In the genomic region with DNA sequence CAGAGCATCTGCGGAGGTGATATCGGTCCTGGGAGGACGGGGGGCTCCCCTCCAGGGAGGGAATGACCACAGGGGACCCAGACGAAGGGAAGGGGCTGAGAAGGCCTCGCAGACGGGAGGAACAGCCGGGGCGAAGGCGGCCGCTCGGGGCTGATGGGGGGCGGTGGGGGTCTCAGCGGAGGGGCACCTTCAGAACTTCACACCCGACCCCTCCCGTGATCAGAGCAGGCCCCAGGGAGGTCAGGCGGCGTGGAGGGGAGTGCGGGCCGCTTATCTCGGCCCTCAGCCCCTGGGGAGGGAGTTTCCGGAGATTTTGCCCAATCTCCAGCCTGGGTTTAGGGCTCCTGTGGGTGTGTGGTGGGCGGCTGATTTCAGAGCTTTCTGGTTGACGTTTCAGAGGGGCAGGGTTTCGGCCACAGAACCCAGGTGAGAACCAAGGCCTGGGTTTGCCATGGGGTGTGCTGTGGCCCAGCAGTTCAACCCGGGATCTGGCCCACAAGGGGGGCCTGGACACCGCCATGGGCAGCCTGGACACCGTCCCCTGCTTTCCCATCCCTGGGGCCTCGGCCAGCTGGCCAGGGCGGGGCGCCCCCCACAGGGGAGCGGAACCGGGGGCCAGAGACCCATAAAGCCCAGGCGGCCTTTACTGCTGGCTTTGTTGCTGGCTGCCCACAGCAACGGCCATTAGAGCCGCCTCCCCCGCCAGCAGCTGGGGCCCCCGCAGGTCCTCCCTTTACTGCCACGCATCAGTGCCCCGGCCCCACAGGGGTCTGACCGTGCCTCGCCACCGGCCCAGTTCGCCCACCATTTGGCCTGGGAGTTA, we compare ENCODE assay signal across 14 cellular contexts. TPM values are rescaled to one million over a fixed set of nuclear protein-coding genes. Genes with fewer than 3 reads are reported as not detected.
A peak's percentile ranks its signal among the peaks of the same experiment; 100 is the strongest.
DNase-seq lines count a peak whose midpoint lies in the region; ATAC-seq, FAIRE-seq and TF ChIP-seq lines count a peak whose summit lies in the region.
"Had no signal": no experiment of that assay in that cellular context is flagged by ENCODE, and none has a peak within 500 bp of the region (broad histone marks: within the 10 kb centered on the region; RNA-seq: fewer than 3 reads in every experiment).

No MANE protein-coding gene starts in this region.

- no peaks in the 10 kb centered on the region for H3K9me2 ChIP-seq in PC-3 (replicated peaks; ENCODE audit: low read length)

- intact Hi-C loops in PC-3 (cut with micrococcal nuclease), result no loop called here

- FAIRE-seq in GM12892 (lab: Jason Lieb, UNC), result peak; percentile 87

- H4K20me1 ChIP-seq in PC-3 (ENCODE audit: low read length), result no peaks in the 10 kb centered on the region

- H3K36me3 ChIP-seq in H7 (replicated peaks; ENCODE audit: control insufficient read depth, insufficient read depth, low read length) (no peaks in the 10 kb centered on the region), RWPE2 (ENCODE audit: low read depth) (no peaks in the 10 kb centered on the region), PC-3 (ENCODE audit: low read depth, low read length) (no peaks in the 10 kb centered on the region)
- H3K36me3 ChIP-seq: vagina had no signal

- H3K27ac ChIP-seq in RWPE2 (ENCODE audit: poor library complexity, severe bottlenecking) (no peak overlapping the region), PC-3 (ENCODE audit: low read length) (no peak overlapping the region)
- H3K27ac ChIP-seq: brain microvascular endothelial cell, vagina had no signal

- peak overlapping the region; percentile 78 for H3K27ac Mint-ChIP-seq in nephron progenitor cell
- H3K27ac Mint-ChIP-seq: CD4-positive, alpha-beta memory T cell had no signal

- H3K9me3 ChIP-seq in RWPE2 (ENCODE audit: severe bottlenecking), result no peaks in the 10 kb centered on the region
- H3K9me3 ChIP-seq in PC-3 (ENCODE audit: low read length), result no peaks in the 10 kb centered on the region
- H3K9me3 ChIP-seq: vagina had no signal

- H3K4me3 Mint-ChIP-seq in nephron progenitor cell, result no peak overlapping the region
- H3K4me3 Mint-ChIP-seq: CD4-positive, alpha-beta memory T cell had no signal

- peak; percentile 92 for DNase-seq in GM12892 (ENCODE audit: insufficient read length)
- peak; percentile 87 for DNase-seq in H7
- peak; percentile 45 for DNase-seq in RWPE2 (ENCODE audit: low spot score)
- peak; percentile 70 for DNase-seq in nephron progenitor cell
- no peak for DNase-seq in left lobe of liver (ENCODE audit: low spot score)
- no peak for DNase-seq in UCSD-AML1 (lab: John Stamatoyannopoulos, UW; ENCODE audit: unreplicated experiment)
- DNase-seq in PC-3, result no peak
- DNase-seq in stimulated activated CD4-positive, alpha-beta T cell treated with anti-CD3 and anti-CD28 coated beads, Interleukin-2, amount 100 ng/mL, for 24 hours, result no peak
- DNase-seq: activated T-cell treated with anti-CD3 and anti-CD28 coated beads for 4 hours, brain microvascular endothelial cell, NCI-H1436 had no signal

- H3K36me3 Mint-ChIP-seq in nephron progenitor cell (ENCODE audit: low read depth), result peaks cover 9% of the 10 kb centered on the region
- H3K36me3 Mint-ChIP-seq: CD4-positive, alpha-beta memory T cell had no signal

- peaks cover 67% of the 10 kb centered on the region for H3K4me1 Mint-ChIP-seq in nephron progenitor cell

- no peak for TF ChIP-seq CTCF in RWPE2 (IDR thresholded peaks at IDR 0.05; ENCODE audit: poor library complexity, severe bottlenecking)
- TF ChIP-seq CTCF in nephron progenitor cell (IDR thresholded peaks at IDR 0.05), result no peak
- no peak for TF ChIP-seq CTCF in PC-3 (conservative IDR thresholded peaks at IDR 0.05; ENCODE audit: low read depth, low read length)

- no peak; the same call in 1 of the 2 replicates for TF ChIP-seq POLR2A in GM12892 (IDR thresholded peaks at IDR 0.05; ENCODE audit: low read depth, low read length)

- H3K4me1 ChIP-seq in RWPE2 (ENCODE audit: insufficient read depth, poor library complexity, severe bottlenecking) (peaks cover 24% of the 10 kb centered on the region), PC-3 (ENCODE audit: insufficient read depth, low read length) (peaks cover 15% of the 10 kb centered on the region)

- H3K79me2 ChIP-seq in PC-3 (ENCODE audit: low read length), result no peaks in the 10 kb centered on the region

- POLR2A ChIA-PET in PC-3 (lab: Charles Lee; ENCODE audit: unreplicated experiment), result no interaction called here

- no peak overlapping the region for H3K4me2 ChIP-seq in PC-3 (ENCODE audit: low read length)

- CTCF ChIA-PET in PC-3 (lab: Charles Lee), result no interaction called here

- no TSS peak for BruUV-seq in PC-3 (replicated peaks; lab: Mats Ljungman, UMichigan)

- H3K4me3 ChIP-seq in H7 (ENCODE audit: insufficient read depth, low read depth, low read length), result no peak overlapping the region
- H3K4me3 ChIP-seq in RWPE2 (ENCODE audit: severe bottlenecking), result no peak overlapping the region
- H3K4me3 ChIP-seq in PC-3 (ENCODE audit: low read length), result no peak overlapping the region
- H3K4me3 ChIP-seq: vagina had no signal

- ATAC-seq in RWPE2 (ENCODE audit: low read depth) (no peak), left lobe of liver (no peak), PC-3 (no peak)

- H2AFZ ChIP-seq in PC-3 (ENCODE audit: low read length), result no peak overlapping the region

- H3K27me3 Mint-ChIP-seq in nephron progenitor cell (ENCODE audit: low read depth, poor library complexity), result no peaks in the 10 kb centered on the region
- H3K27me3 Mint-ChIP-seq: CD4-positive, alpha-beta memory T cell had no signal

- H3F3A ChIP-seq in PC-3 (ENCODE audit: low read length, unreplicated experiment), result no peaks in the 10 kb centered on the region

- H3K9me3 Mint-ChIP-seq in nephron progenitor cell, result no peaks in the 10 kb centered on the region
- H3K9me3 Mint-ChIP-seq: CD4-positive, alpha-beta memory T cell had no signal

- no peak overlapping the region for H3K9ac ChIP-seq in PC-3 (ENCODE audit: low read length)

- H3K27me3 ChIP-seq in H7 (ENCODE audit: control insufficient read depth, insufficient read depth, low read length) (no peaks in the 10 kb centered on the region), RWPE2 (ENCODE audit: insufficient read depth, poor library complexity, severe bottlenecking) (no peaks in the 10 kb centered on the region), PC-3 (ENCODE audit: low read length) (no peaks in the 10 kb centered on the region)
- H3K27me3 ChIP-seq: brain microvascular endothelial cell, vagina had no signal

RNA-seq across cellular contexts. Expression of gene ARID3A, which starts 29.0 kb away (rescaled TPM):
- 20.7 TPM for polyA plus RNA-seq in GM12892 (2012; ENCODE audit: missing spikeins)
- total RNA-seq in H7 (2014; rRNA removed; shearing (Covaris generic)), result 85.4 and 92.6 TPM in 2 replicates
- total RNA-seq in left lobe of liver, result 3.6 TPM
- 5.6 and 13.9 TPM in 2 replicates for total RNA-seq in PC-3 (2014; rRNA removed)

RNA-seq across cellular contexts. Expression of gene WDR18, which starts 29.3 kb away (rescaled TPM):
- polyA plus RNA-seq in GM12892 (2012; ENCODE audit: missing spikeins), result 14.6 TPM
- total RNA-seq in H7 (2014; rRNA removed; shearing (Covaris generic)), result 107 and 140 TPM in 2 replicates
- total RNA-seq in left lobe of liver (34.7 TPM), PC-3 (2014; rRNA removed) (56.7 and 99.6 TPM in 2 replicates)

RNA-seq across cellular contexts. Expression of gene KISS1R, which starts 37.8 kb away (rescaled TPM):
- polyA plus RNA-seq in GM12892 (2012; ENCODE audit: missing spikeins), result 0.36 TPM
- 0.67 and 1.4 TPM in 2 replicates for total RNA-seq in H7 (2014; rRNA removed; shearing (Covaris generic))
- not detected for total RNA-seq in left lobe of liver
- 1.2 and 3.9 TPM in 2 replicates for total RNA-seq in PC-3 (2014; rRNA removed)
- total RNA-seq: lung microvascular endothelial cell, vagina had no signal

RNA-seq across cellular contexts. Expression of gene R3HDM4, which starts 41.9 kb away (rescaled TPM):
- 25.0 TPM for polyA plus RNA-seq in GM12892 (2012; ENCODE audit: missing spikeins)
- total RNA-seq in H7 (2014; rRNA removed; shearing (Covaris generic)), result 47.5 and 49.9 TPM in 2 replicates
- total RNA-seq in left lobe of liver (20.9 TPM), PC-3 (2014; rRNA removed) (34.0 and 44.9 TPM in 2 replicates)

RNA-seq across cellular contexts. Expression of gene GRIN3B, which starts 45.3 kb away (rescaled TPM):
- not detected for polyA plus RNA-seq in GM12892 (2012; ENCODE audit: missing spikeins)
- total RNA-seq in H7 (2014; rRNA removed; shearing (Covaris generic)), result 0.03 and 0.07 TPM in 2 replicates
- total RNA-seq in left lobe of liver (not detected), PC-3 (2014; rRNA removed) (0.63 and 0.69 TPM in 2 replicates)
- total RNA-seq: CD4-positive, alpha-beta memory T cell; vagina had no signal
- polyA plus RNA-seq: CD4-positive, alpha-beta memory T cell had no signal

Comparison
In these comparisons a context has a peak if more than half of its experiments do, and no peak if none do; other contexts are left out.
1. DNase-seq: peak in GM12892 (single experiment), H7 (single experiment), RWPE2 (single experiment) and nephron progenitor cell (single experiment); none in left lobe of liver (single experiment), UCSD-AML1 (single experiment), PC-3 (single experiment) and stimulated activated CD4-positive, alpha-beta T cell treated with anti-CD3 and anti-CD28 coated beads, Interleukin-2, amount 100 ng/mL, for 24 hours (0 of 2).